Comparison of ENCODE assay signal across 9 cellular contexts in the genomic region with DNA sequence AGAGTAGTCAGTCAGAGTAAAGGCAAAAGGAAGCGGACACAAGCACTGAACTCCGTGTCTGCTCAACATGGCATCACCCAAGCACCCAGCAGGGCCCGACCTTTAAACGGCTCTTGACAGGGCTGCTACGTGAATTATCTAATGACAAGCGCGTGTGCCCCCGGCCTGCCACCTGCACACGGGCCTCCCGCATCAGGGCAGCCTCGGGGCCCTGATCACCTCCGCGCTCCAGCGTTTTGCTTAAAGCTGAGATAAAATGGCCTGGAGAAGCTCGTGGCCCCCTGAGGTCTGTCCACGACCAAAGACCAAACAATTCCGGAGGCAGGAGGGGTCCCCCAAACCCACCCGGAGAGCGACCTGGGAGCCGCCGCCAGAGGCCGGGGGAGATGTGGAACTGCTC. TPM values are rescaled to one million over a fixed set of nuclear protein-coding genes. Genes with fewer than 3 reads are reported as not detected.
DNase-seq lines count a peak whose midpoint lies in the region; ATAC-seq, FAIRE-seq and TF ChIP-seq lines count a peak whose summit lies in the region.
"Had no signal": no experiment of that assay in that cellular context is flagged by ENCODE, and none has a peak within 500 bp of the region (broad histone marks: within the 10 kb centered on the region; RNA-seq: fewer than 3 reads in every experiment).

No MANE protein-coding gene starts in this region.

- peak overlapping the region; percentile 89 for H3K9ac ChIP-seq in OCI-LY1 (ENCODE audit: low read length)
- peak overlapping the region; percentile 87 to 95 for H3K9ac ChIP-seq in K562 (ENCODE audit: insufficient read depth in 1 of 2, low read depth in 2 of 2, low read length in 2 of 2)

- H4K20me1 ChIP-seq in DOHH2 (ENCODE audit: control insufficient read depth, insufficient read depth, low read depth, low read length) (peaks cover 5% of the 10 kb centered on the region), OCI-LY1 (ENCODE audit: insufficient read depth, low read length) (no peaks in the 10 kb centered on the region), K562 (replicated peaks; ENCODE audit: control insufficient read depth, insufficient read depth, low read length) (peaks cover 8% of the 10 kb centered on the region; the same call in 1 of the 2 replicates)

- peak overlapping the region; percentile 84 for H3K4me3 Mint-ChIP-seq in stimulated activated effector memory CD8-positive, alpha-beta T cell treated with anti-CD3 and anti-CD28 coated beads, Interleukin-12 subunit alpha, Interleukin-12 subunit beta, amount 100 ng/mL, for 72 hours

- H3K9me2 ChIP-seq in DOHH2 (replicated peaks; ENCODE audit: control insufficient read depth, low read length) (no peaks in the 10 kb centered on the region), OCI-LY1 (ENCODE audit: low read depth, low read length) (no peaks in the 10 kb centered on the region)

- TF ChIP-seq POLR2A in H54 (IDR thresholded peaks at IDR 0.05; ENCODE audit: low read depth, low read length) (no peak), K562 (conservative IDR thresholded peaks at IDR 0.05) (no peak)

- H3K9me3 ChIP-seq in DOHH2 (ENCODE audit: control insufficient read depth, insufficient read depth, low read length) (no peaks in the 10 kb centered on the region), OCI-LY1 (ENCODE audit: low read length) (no peaks in the 10 kb centered on the region), K562 (replicated peaks; ENCODE audit: control insufficient read depth, insufficient read depth, low read depth, low read length) (no peaks in the 10 kb centered on the region)

- peak; percentile 51 for ATAC-seq in K562
- peak; percentile 53 for ATAC-seq in stimulated activated effector memory CD8-positive, alpha-beta T cell treated with anti-CD3 and anti-CD28 coated beads, Interleukin-12 subunit alpha, Interleukin-12 subunit beta, amount 100 ng/mL, for 72 hours
- ATAC-seq in GM18517 (IDR thresholded peaks at IDR 0.05; ENCODE audit: unreplicated experiment): no peak

- CTCF ChIA-PET in K562 (lab: Yijun Ruan, JAX; ENCODE audit: low intra/inter-chr PET ratio): no interaction called here

- TF ChIP-seq CTCF in DOHH2 (IDR thresholded peaks at IDR 0.05; ENCODE audit: low read depth, low read length, poor library complexity, severe bottlenecking): no peak
- TF ChIP-seq CTCF in OCI-LY1 (IDR thresholded peaks at IDR 0.05; ENCODE audit: low read length): no peak
- no peak for TF ChIP-seq CTCF in K562 (IDR thresholded peaks at IDR 0.05 in 2 of 3, conservative IDR thresholded peaks at IDR 0.05 in 1 of 3; ENCODE audit: insufficient read depth in 2 of 3, low read depth in 1 of 3, low read length in 3 of 3)

- no peaks in the 10 kb centered on the region for H3K27me3 ChIP-seq in DOHH2 (ENCODE audit: control insufficient read depth, low read length)
- H3K27me3 ChIP-seq in OCI-LY1 (ENCODE audit: insufficient read depth, low read length): no peaks in the 10 kb centered on the region
- H3K27me3 ChIP-seq in K562 (ENCODE audit: control insufficient read depth in 2 of 2, insufficient read depth in 2 of 2, low read length in 2 of 2): no peaks in the 10 kb centered on the region

- H3K79me2 ChIP-seq in DOHH2 (ENCODE audit: control insufficient read depth, low read length) (peaks cover 56% of the 10 kb centered on the region), OCI-LY1 (ENCODE audit: insufficient read depth, low read length) (peaks cover 27% of the 10 kb centered on the region), K562 (ENCODE audit: control insufficient read depth, insufficient read depth, low read length) (peaks cover 54% of the 10 kb centered on the region)

- DNase-seq in H54 (ENCODE audit: insufficient read length, low spot score): peak; percentile 50
- peak in 2 of 4 experiments; percentile 25 to 33 for DNase-seq in K562 (ENCODE audit: extremely low read depth in 1 of 4, low spot score in 3 of 4)
- DNase-seq in left kidney (ENCODE audit: low read depth, low spot score): peak; percentile 27
- no peak for DNase-seq in stimulated activated effector memory CD8-positive, alpha-beta T cell treated with anti-CD3 and anti-CD28 coated beads, Interleukin-12 subunit alpha, Interleukin-12 subunit beta, amount 100 ng/mL, for 72 hours (ENCODE audit: low spot score in 2 of 2)
- no peak for DNase-seq in foreskin melanocyte

- intact Hi-C loops in K562 (cut with micrococcal nuclease): no loop called here

- no TSS peak for BruUV-seq in K562 (replicated peaks; lab: Mats Ljungman, UMichigan)

- in situ Hi-C loops in K562 (cut with MboI): no loop called here

- H3K27ac ChIP-seq in DOHH2 (ENCODE audit: low read depth, low read length) (no peak overlapping the region), OCI-LY1 (ENCODE audit: low read depth, low read length, poor library complexity, severe bottlenecking) (no peak overlapping the region), K562 (ENCODE audit: extremely low read depth, low read depth, low read length) (peak overlapping the region; percentile 79)

- H3K27ac Mint-ChIP-seq in stimulated activated effector memory CD8-positive, alpha-beta T cell treated with anti-CD3 and anti-CD28 coated beads, Interleukin-12 subunit alpha, Interleukin-12 subunit beta, amount 100 ng/mL, for 72 hours: peak overlapping the region; percentile 94

- H3F3A ChIP-seq in DOHH2 (ENCODE audit: control insufficient read depth, insufficient read depth) (no peaks in the 10 kb centered on the region), OCI-LY1 (ENCODE audit: insufficient read depth, low read length) (no peaks in the 10 kb centered on the region)

- peaks cover 27% of the 10 kb centered on the region for H3K4me1 Mint-ChIP-seq in stimulated activated effector memory CD8-positive, alpha-beta T cell treated with anti-CD3 and anti-CD28 coated beads, Interleukin-12 subunit alpha, Interleukin-12 subunit beta, amount 100 ng/mL, for 72 hours

- FAIRE-seq in H54 (lab: Jason Lieb, UNC): no peak
- FAIRE-seq in K562 (lab: Jason Lieb, UNC): no peak

- H3K4me2 ChIP-seq in DOHH2 (ENCODE audit: low read length) (peak overlapping the region; percentile 62), OCI-LY1 (ENCODE audit: low read length) (peak overlapping the region; percentile 95), K562 (ENCODE audit: insufficient read depth, low read length) (peak overlapping the region; percentile 94)

- no peaks in the 10 kb centered on the region for H3K9me1 ChIP-seq in K562 (ENCODE audit: control insufficient read depth, insufficient read depth, low read length)

- no peak for TF ChIP-seq EP300 in K562 (IDR thresholded peaks at IDR 0.05; ENCODE audit: low read length)

- H3K36me3 ChIP-seq in DOHH2 (ENCODE audit: control insufficient read depth, low read length) (peaks cover 20% of the 10 kb centered on the region), OCI-LY1 (ENCODE audit: insufficient read depth, low read length) (peaks cover 16% of the 10 kb centered on the region), K562 (ENCODE audit: control insufficient read depth, insufficient read depth, low read length) (peaks cover 30% of the 10 kb centered on the region)

- H2AFZ ChIP-seq in OCI-LY1 (ENCODE audit: low read length) (no peak overlapping the region), K562 (ENCODE audit: low read depth, low read length) (0 out of 2 replicates have a peak overlapping the region, but pooled peaks have one; percentile 15)

- POLR2A ChIA-PET in K562 (lab: Yijun Ruan, JAX): interaction anchor here (0.6 to 0.8 kb wide), 2 partner anchors 16 to 590 kb away, joined by 3 read pairs; no protein-coding TSS in a partner anchor

- WGBS in K562 (ENCODE audit: insufficient coverage, low coverage, missing lambda C conversion rate): 0% methylated on average over 10 of the region's 22 CpGs

- peaks cover 11% of the 10 kb centered on the region for H3K4me1 ChIP-seq in DOHH2 (ENCODE audit: control insufficient read depth, low read length)
- peaks cover 20% of the 10 kb centered on the region for H3K4me1 ChIP-seq in OCI-LY1 (ENCODE audit: insufficient read depth, low read length, severe bottlenecking)
- H3K4me1 ChIP-seq in K562 (replicated peaks in 1 of 2; ENCODE audit: control insufficient read depth in 2 of 2, insufficient read depth in 2 of 2, low read length in 2 of 2): peaks cover 2 to 8% of the 10 kb centered on the region in 2 experiments; a peak in 3 of 5 replicates

- H3K36me3 Mint-ChIP-seq in stimulated activated effector memory CD8-positive, alpha-beta T cell treated with anti-CD3 and anti-CD28 coated beads, Interleukin-12 subunit alpha, Interleukin-12 subunit beta, amount 100 ng/mL, for 72 hours: peaks cover 39% of the 10 kb centered on the region

- H3K4me3 ChIP-seq in DOHH2 (ENCODE audit: low read length) (peak overlapping the region; percentile 97), OCI-LY1 (ENCODE audit: low read depth, low read length, poor library complexity, severe bottlenecking) (peak overlapping the region; percentile 91), K562 (peak overlapping the region; percentile 91)

- H3K9me3 Mint-ChIP-seq in stimulated activated effector memory CD8-positive, alpha-beta T cell treated with anti-CD3 and anti-CD28 coated beads, Interleukin-12 subunit alpha, Interleukin-12 subunit beta, amount 100 ng/mL, for 72 hours: no peaks in the 10 kb centered on the region

- no peak for TF ChIP-seq RAD21 in K562 (CRISPR knock-in tag; conservative IDR thresholded peaks at IDR 0.05 in 1 of 2, IDR thresholded peaks at IDR 0.05 in 1 of 2)

RNA-seq across cellular contexts. Expression of gene NDUFA10, which starts 0.4 kb away (rescaled TPM):
- total RNA-seq in K562 (2011; cell fraction: chromatin; rRNA removed; ENCODE audit: low replicate concordance): 126 and 190 TPM in 2 replicates
- 80.0 and 88.7 TPM in 2 replicates for total RNA-seq in K562 (2011; cell fraction: nucleolus; rRNA removed)
- total RNA-seq in K562 (2011; cell fraction: nucleoplasm; rRNA removed): 131 and 189 TPM in 2 replicates
- total RNA-seq in K562 (2014; rRNA removed): 112 and 146 TPM in 2 replicates
- total RNA-seq in K562 (2014; rRNA removed; fragmentation: Illumina TruSeq; extraction: Trizol): 95.8 and 98.4 TPM in 2 replicates
- 75.4 and 86.4 TPM in 2 replicates for total RNA-seq in K562 (2015; rRNA removed; fragmentation: Illumina TruSeq; extraction: Trizol)
- total RNA-seq in K562 (2021): 114 and 115 TPM in 2 replicates
- polyA plus RNA-seq in K562 (2011; rRNA removed): 109 and 111 TPM in 2 replicates
- 103 and 123 TPM in 2 replicates for polyA plus RNA-seq in K562 (2011; cell fraction: cytosol; rRNA removed)
- polyA plus RNA-seq in K562 (2011; cell fraction: nucleus; rRNA removed): 136 and 155 TPM in 2 replicates
- polyA plus RNA-seq in K562 (2012): 66.8 and 88.7 TPM in 2 replicates
- polyA plus RNA-seq in K562 (2014; fragmentation: Illumina TruSeq; extraction: Trizol): 99.8 and 101 TPM in 2 replicates
- polyA plus RNA-seq in K562 (2014; fragmentation: Nextera tagmentation; extraction: Ambion mirVana): 10 to 100 TPM; 34.9 to 82.0 TPM
- 127 and 136 TPM in 2 replicates for polyA plus RNA-seq in K562 (2014; rRNA removed)
- polyA minus RNA-seq in K562 (2011; rRNA and poly(A)+ RNA removed): 97.0 and 110 TPM in 2 replicates
- 34.7 and 43.2 TPM in 2 replicates for polyA minus RNA-seq in K562 (2011; cell fraction: cytosol; rRNA and poly(A)+ RNA removed)
- polyA minus RNA-seq in K562 (2011; cell fraction: nucleus; rRNA and poly(A)+ RNA removed): 56.4 and 77.4 TPM in 2 replicates

RNA-seq across cellular contexts. Expression of gene OR6B2, which starts 5.5 kb away (rescaled TPM):
- not detected in 2 replicates for total RNA-seq in K562 (2011; cell fraction: chromatin; rRNA removed; ENCODE audit: low replicate concordance)
- total RNA-seq in K562 (2011; cell fraction: nucleolus; rRNA removed): not detected in 2 replicates
- not detected in 2 replicates for total RNA-seq in K562 (2011; cell fraction: nucleoplasm; rRNA removed)
- total RNA-seq in K562 (2014; rRNA removed) (not detected in 2 replicates), K562 (2014; rRNA removed; fragmentation: Illumina TruSeq; extraction: Trizol) (not detected in 2 replicates), K562 (2015; rRNA removed; fragmentation: Illumina TruSeq; extraction: Trizol) (not detected in 2 replicates), K562 (2021) (not detected in 2 replicates)
- polyA plus RNA-seq in K562 (2011; rRNA removed) (not detected in 2 replicates), K562 (2014; fragmentation: Illumina TruSeq; extraction: Trizol) (not detected in 2 replicates), K562 (2014; fragmentation: Nextera tagmentation; extraction: Ambion mirVana) (not detected), K562 (2014; rRNA removed) (not detected in 2 replicates)
- not detected in 2 replicates for polyA plus RNA-seq in K562 (2011; cell fraction: cytosol; rRNA removed)
- not detected in 2 replicates for polyA plus RNA-seq in K562 (2011; cell fraction: nucleus; rRNA removed)
- polyA plus RNA-seq in K562 (2012): not detected in 2 replicates
- polyA minus RNA-seq in K562 (2011; rRNA and poly(A)+ RNA removed): not detected in 2 replicates
- not detected in 2 replicates for polyA minus RNA-seq in K562 (2011; cell fraction: cytosol; rRNA and poly(A)+ RNA removed)
- not detected in 2 replicates for polyA minus RNA-seq in K562 (2011; cell fraction: nucleus; rRNA and poly(A)+ RNA removed)
- total RNA-seq: T-helper 1 cell treated with Interleukin-12 subunit alpha and Interleukin-12 subunit beta and Interleukin-4 antibody, amounts not matched to agents 30 ng/mL and 1 ng/mL, for 36 hours had no signal

RNA-seq across cellular contexts. Expression of gene OR6B3, which starts 28.6 kb away (rescaled TPM):
- not detected in 2 replicates for total RNA-seq in K562 (2011; cell fraction: chromatin; rRNA removed; ENCODE audit: low replicate concordance)
- total RNA-seq in K562 (2011; cell fraction: nucleolus; rRNA removed): not detected in 2 replicates
- total RNA-seq in K562 (2011; cell fraction: nucleoplasm; rRNA removed): not detected in 2 replicates
- not detected in 2 replicates for total RNA-seq in K562 (2014; rRNA removed)
- not detected in 2 replicates for total RNA-seq in K562 (2014; rRNA removed; fragmentation: Illumina TruSeq; extraction: Trizol)
- total RNA-seq in K562 (2015; rRNA removed; fragmentation: Illumina TruSeq; extraction: Trizol): not detected in 2 replicates
- total RNA-seq in K562 (2021): not detected in 2 replicates
- not detected in 2 replicates for polyA plus RNA-seq in K562 (2011; rRNA removed)
- polyA plus RNA-seq in K562 (2011; cell fraction: cytosol; rRNA removed): not detected in 2 replicates
- not detected in 2 replicates for polyA plus RNA-seq in K562 (2011; cell fraction: nucleus; rRNA removed)
- not detected in 2 replicates for polyA plus RNA-seq in K562 (2012)
- not detected in 2 replicates for polyA plus RNA-seq in K562 (2014; fragmentation: Illumina TruSeq; extraction: Trizol)
- not detected for polyA plus RNA-seq in K562 (2014; fragmentation: Nextera tagmentation; extraction: Ambion mirVana)
- polyA plus RNA-seq in K562 (2014; rRNA removed): not detected in 2 replicates
- not detected in 2 replicates for polyA minus RNA-seq in K562 (2011; rRNA and poly(A)+ RNA removed)
- polyA minus RNA-seq in K562 (2011; cell fraction: cytosol; rRNA and poly(A)+ RNA removed): not detected in 2 replicates
- polyA minus RNA-seq in K562 (2011; cell fraction: nucleus; rRNA and poly(A)+ RNA removed): not detected in 2 replicates
- total RNA-seq: T-helper 1 cell treated with Interleukin-12 subunit alpha and Interleukin-12 subunit beta and Interleukin-4 antibody, amounts not matched to agents 30 ng/mL and 1 ng/mL, for 36 hours had no signal

Comparison
In these comparisons a context has a peak if more than half of its experiments do, and no peak if none do; other contexts are left out.
1. DNase-seq: peak in H54 (single experiment) and left kidney (single experiment); none in stimulated activated effector memory CD8-positive, alpha-beta T cell treated with anti-CD3 and anti-CD28 coated beads, Interleukin-12 subunit alpha, Interleukin-12 subunit beta, amount 100 ng/mL, for 72 hours (0 of 2) and foreskin melanocyte (single experiment).
2. Peak in every context shown above with its lines, with median percentiles within 50 percentile points of each other: H3K4me2 ChIP-seq and H3K4me3 ChIP-seq.